In the genomic region with DNA sequence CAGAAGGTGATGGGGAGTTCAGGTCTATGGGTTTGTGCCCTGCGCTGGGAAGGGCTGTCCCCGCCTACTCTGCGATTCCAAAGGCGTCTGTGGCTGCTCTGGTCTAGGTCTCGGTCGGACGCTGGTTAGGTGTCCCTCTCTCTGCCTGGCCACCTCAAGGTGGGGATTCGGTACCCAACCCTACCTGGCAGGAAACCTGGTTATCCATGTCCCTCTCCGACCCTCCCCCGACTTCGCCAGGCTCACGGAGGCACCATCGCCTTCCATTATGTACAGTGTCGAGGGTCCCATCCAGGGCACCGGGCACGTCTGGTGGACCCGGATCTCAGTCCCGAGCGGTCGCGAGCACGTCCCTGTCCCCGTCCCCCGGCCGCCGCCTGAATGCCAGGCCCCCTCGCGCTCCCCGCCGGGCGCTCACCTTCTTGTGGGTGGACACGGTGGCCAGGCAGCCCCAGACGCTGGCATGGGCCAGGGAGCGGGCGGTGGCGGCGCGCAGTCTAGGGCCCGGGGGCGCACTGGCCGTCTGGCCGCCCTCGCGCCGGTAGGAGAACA, we compare ENCODE assay signal across 10 cellular contexts. TPM values are rescaled to one million over a fixed set of nuclear protein-coding genes. Genes with fewer than 3 reads are reported as not detected.
DNase-seq lines count a peak whose midpoint lies in the region; ATAC-seq and TF ChIP-seq lines count a peak whose summit lies in the region.
"Had no signal": no experiment of that assay in that cellular context is flagged by ENCODE, and none has a peak within 500 bp of the region (broad histone marks: within the 10 kb centered on the region; RNA-seq: fewer than 3 reads in every experiment).

No MANE protein-coding gene starts in this region.

- H3K27ac ChIP-seq in heart left ventricle, result no peak overlapping the region
- H3K27ac ChIP-seq in prostate gland, result no peak overlapping the region

- intact Hi-C loops in heart left ventricle (cut with DNase I) (loop anchor here in 7 of 10 donors (2.0 to 5.0 kb wide), 2 partner anchors 44 kb away; no protein-coding TSS in a partner anchor), prostate gland (cut with DNase I) (no loop called here)

- H3K4me3 ChIP-seq in WI38 (ENCODE audit: low read depth, low read length) (peak overlapping the region; percentile 56), heart left ventricle (peak overlapping the region; percentile 28 to 63 (median 52)), prostate gland (peak overlapping the region; percentile 31 to 40)

- DNase-seq in heart left ventricle, result peak in 1 of 5 donors; percentile 61
- DNase-seq in prostate gland (ENCODE audit: low spot score), result no peak
- DNase-seq in NCI-H146 treated with DMSO at 0.1 percent for 48 hours (lab: John Stamatoyannopoulos, UW; ENCODE audit: unreplicated experiment), result no peak
- DNase-seq in NCI-H2227 treated with DMSO at 0.1 percent for 48 hours (lab: John Stamatoyannopoulos, UW), result no peak

- peak in 3 of 4 donors; percentile 26 to 68 (median 44) for ATAC-seq in heart left ventricle
- no peak for ATAC-seq in GM18861 (IDR thresholded peaks at IDR 0.05; ENCODE audit: unreplicated experiment)
- no peak for ATAC-seq in GM21367 (IDR thresholded peaks at IDR 0.05; ENCODE audit: unreplicated experiment)

- H3K9ac ChIP-seq in ES-I3 (ENCODE audit: low read depth, low read length), result peak overlapping the region; percentile 69; the same call in 1 of the 2 replicates

- 2 to 11% (median 6%) methylated on average over 12 to 45 of the region's 45 CpGs for WGBS in heart left ventricle, 4 donors
- 3% methylated on average over 33 of the region's 45 CpGs for WGBS in prostate gland

- H3K4me1 ChIP-seq in ES-I3 (ENCODE audit: insufficient read depth, low read length) (no peaks in the 10 kb centered on the region), heart left ventricle (peaks cover 0 to 17% (median 9%) of the 10 kb centered on the region in 12 donors), prostate gland (replicated peaks) (no peaks in the 10 kb centered on the region)

- TF ChIP-seq POLR2A in heart left ventricle (IDR thresholded peaks at IDR 0.05) (no peak), prostate gland (IDR thresholded peaks at IDR 0.05) (no peak)

- H3K9me3 ChIP-seq in ES-I3 (ENCODE audit: control insufficient read depth, insufficient read depth, low read length) (no peaks in the 10 kb centered on the region), heart left ventricle (no peaks in the 10 kb centered on the region), prostate gland (no peaks in the 10 kb centered on the region)

- peaks cover 0 to 56% (median 5%) of the 10 kb centered on the region in 9 donors for H3K27me3 ChIP-seq in heart left ventricle
- H3K27me3 ChIP-seq in prostate gland (replicated peaks; ENCODE audit: insufficient read depth), result no peaks in the 10 kb centered on the region

- TF ChIP-seq CTCF in WI38 (IDR thresholded peaks at IDR 0.05; ENCODE audit: low read depth, low read length) (no peak), heart left ventricle (IDR thresholded peaks at IDR 0.05) (no peak), prostate gland (IDR thresholded peaks at IDR 0.05) (no peak)

- H3K36me3 ChIP-seq in ES-I3 (ENCODE audit: insufficient read depth, low read length) (no peaks in the 10 kb centered on the region), heart left ventricle (no peaks in the 10 kb centered on the region), prostate gland (no peaks in the 10 kb centered on the region)

RNA-seq across cellular contexts. Expression of a gene that starts 0.6 kb away (rescaled TPM):
- 1 to 10 TPM in 1 of 9 donors, under 1 TPM in 3, not detected in 5; 0.18 to 1.1 (median 0.46) TPM for total RNA-seq in heart left ventricle
- polyA plus RNA-seq in heart left ventricle, result not detected
- not detected for total RNA-seq in prostate gland
- total RNA-seq: lung microvascular endothelial cell, SK-MEL-5 had no signal

Comparison
In these comparisons a context has a peak if more than half of its experiments do, and no peak if none do; other contexts are left out.
1. ATAC-seq: peak in heart left ventricle (3 of 4); none in GM18861 (single experiment) and GM21367 (single experiment).
2. Peak in every context shown above with its lines, with median percentiles within 50 percentile points of each other: H3K4me3 ChIP-seq.